Comparison of ENCODE assay signal across 17 cellular contexts in the genomic region with DNA sequence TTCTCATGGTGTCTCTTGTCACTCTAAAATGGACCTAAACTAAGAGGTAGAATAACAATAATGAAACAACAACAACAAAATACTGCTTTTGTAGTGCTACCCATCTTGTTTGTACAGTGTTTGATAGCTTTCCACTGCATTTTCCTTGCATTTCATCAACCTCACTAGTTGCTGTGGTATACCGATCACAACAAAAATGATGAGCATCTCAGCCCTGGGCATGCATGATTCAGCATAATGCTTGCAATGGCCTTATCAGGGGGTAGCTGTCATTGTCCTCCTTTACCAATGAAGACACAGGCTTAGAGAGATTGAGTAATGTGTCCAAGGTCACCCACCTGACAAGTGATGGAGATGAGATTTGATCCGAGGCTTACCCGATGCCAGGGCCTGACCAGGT.
A peak's percentile ranks its signal among the peaks of the same experiment; 100 is the strongest.
DNase-seq lines count a peak whose midpoint lies in the region; ATAC-seq and TF ChIP-seq lines count a peak whose summit lies in the region.
"Had no signal": no experiment of that assay in that cellular context is flagged by ENCODE, and none has a peak within 500 bp of the region (broad histone marks: within the 10 kb centered on the region; RNA-seq: fewer than 3 reads in every experiment).

No MANE protein-coding gene starts in this region.

- dilution Hi-C loops in IMR-90 (cut with HindIII; ENCODE audit: low sequenced_read_pairs, unreplicated experiment): no loop called here

- peaks cover 5% of the 10 kb centered on the region for H3F3A ChIP-seq in smooth muscle cell (ENCODE audit: low read depth)

- no peak for ATAC-seq in IMR-90 (ENCODE audit: low read depth)
- ATAC-seq: GM23338 had no signal

- H3K4me2 ChIP-seq in IMR-90 (ENCODE audit: low read depth, low read length) (no peak overlapping the region), smooth muscle cell (peak overlapping the region; percentile 1), neuronal stem cell (ENCODE audit: insufficient read depth, low read length, poor library complexity, severe bottlenecking) (no peak overlapping the region)
- H3K4me2 ChIP-seq: GM23338 had no signal

- H2BK120ac ChIP-seq in IMR-90 (ENCODE audit: low read depth, low read length): peak overlapping the region; percentile 84
- no peak overlapping the region for H2BK120ac ChIP-seq in neuronal stem cell (ENCODE audit: low read depth, low read length)

- H2AK5ac ChIP-seq in IMR-90 (ENCODE audit: low read depth, low read length): peak overlapping the region; percentile 93; the same call in 1 of the 2 replicates
- no peak overlapping the region for H2AK5ac ChIP-seq in neuronal stem cell (ENCODE audit: low read depth, low read length)

- H3K27me3 ChIP-seq in IMR-90 (ENCODE audit: control insufficient read depth, insufficient read depth, low read length) (no peaks in the 10 kb centered on the region), brain microvascular endothelial cell (replicated peaks) (no peaks in the 10 kb centered on the region), smooth muscle cell (ENCODE audit: low read depth) (no peaks in the 10 kb centered on the region), neuronal stem cell (ENCODE audit: control insufficient read depth in 3 of 3, insufficient read depth in 3 of 3, low read depth in 1 of 3, low read length in 3 of 3) (no peaks in the 10 kb centered on the region)

- H3K18ac ChIP-seq in IMR-90 (ENCODE audit: low read depth, low read length) (peak overlapping the region; percentile 76; the same call in 1 of the 2 replicates), neuronal stem cell (ENCODE audit: low read length) (no peak overlapping the region)

- H3K14ac ChIP-seq in IMR-90 (replicated peaks; ENCODE audit: low read depth, low read length) (peak overlapping the region; percentile 87), neuronal stem cell (ENCODE audit: low read length) (no peak overlapping the region)

- CTCF ChIA-PET in IMR-90 (lab: Yijun Ruan, JAX): no interaction called here

- DNase-seq in IMR-90: no peak
- peak; percentile 47 for DNase-seq in brain microvascular endothelial cell
- DNase-seq in fibroblast of pulmonary artery (ENCODE audit: low read depth): peak; percentile 28
- no peak for DNase-seq in smooth muscle cell (lab: John Stamatoyannopoulos, UW; ENCODE audit: unreplicated experiment)
- no peak for DNase-seq in neuronal stem cell (ENCODE audit: low spot score)
- DNase-seq in coronary artery (ENCODE audit: low spot score): no peak
- DNase-seq in NK-92 treated with Interleukin-12 subunit alpha and Interleukin-12 subunit beta, amount 100 ng/mL, for 24 hours (lab: John Stamatoyannopoulos, UW): no peak
- DNase-seq: DMS79 treated with DMSO at 0.1 percent for 48 hours, MM.1S, NCI-H1092, NCI-H1436 treated with DMSO at 0.1 percent for 48 hours, NCI-H2081, NCI-H2171 treated with DMSO at 0.1 percent for 48 hours, NCI-H446 treated with DMSO at 0.1 percent for 48 hours, SHP77 had no signal

- no peak for TF ChIP-seq POLR2A in IMR-90 (IDR thresholded peaks at IDR 0.05; ENCODE audit: low read depth, low read length)

- no peak overlapping the region for H3K56ac ChIP-seq in IMR-90 (ENCODE audit: extremely low read depth, insufficient read depth, low read length)

- peak overlapping the region; percentile 67; the same call in 1 of the 2 replicates for H4K5ac ChIP-seq in IMR-90 (ENCODE audit: low read depth, low read length)

- H2BK5ac ChIP-seq in IMR-90 (ENCODE audit: low read depth, low read length, poor library complexity, severe bottlenecking) (peak overlapping the region; percentile 93), neuronal stem cell (ENCODE audit: low read length) (no peak overlapping the region)

- H4K20me1 ChIP-seq in IMR-90 (ENCODE audit: insufficient read depth, low read length) (no peaks in the 10 kb centered on the region), smooth muscle cell (ENCODE audit: low read depth) (no peaks in the 10 kb centered on the region)

- H3K4me3 ChIP-seq in IMR-90 (ENCODE audit: insufficient read depth, low read depth, low read length) (no peak overlapping the region), brain microvascular endothelial cell (ENCODE audit: low read depth, low read length) (no peak overlapping the region), fibroblast of pulmonary artery (replicated peaks; ENCODE audit: low read depth, low read length) (no peak overlapping the region), smooth muscle cell (no peak overlapping the region), neuronal stem cell (ENCODE audit: low read length in 2 of 2) (no peak overlapping the region), coronary artery (no peak overlapping the region)
- H3K4me3 ChIP-seq: GM23338, SK-N-MC had no signal

- POLR2A ChIA-PET in IMR-90 (lab: Charles Lee; ENCODE audit: unreplicated experiment): no interaction called here

- no peaks in the 10 kb centered on the region for H3K9me3 ChIP-seq in IMR-90 (ENCODE audit: control insufficient read depth, insufficient read depth, low read length)
- H3K9me3 ChIP-seq in smooth muscle cell (replicated peaks; ENCODE audit: low read depth): no peaks in the 10 kb centered on the region
- H3K9me3 ChIP-seq in neuronal stem cell (replicated peaks in 1 of 2; ENCODE audit: control insufficient read depth in 2 of 2, insufficient read depth in 1 of 2, low read depth in 1 of 2, low read length in 2 of 2): no peaks in the 10 kb centered on the region

- peak overlapping the region; percentile 4 for H2AK9ac ChIP-seq in IMR-90 (replicated peaks; ENCODE audit: low read depth, low read length, poor library complexity)

- H3K23ac ChIP-seq in IMR-90 (ENCODE audit: low read depth, low read length): peak overlapping the region; percentile 21; the same call in 1 of the 2 replicates
- H3K23ac ChIP-seq in neuronal stem cell (ENCODE audit: low read depth, low read length, poor library complexity): no peak overlapping the region

- H2BK15ac ChIP-seq in IMR-90 (ENCODE audit: low read depth, low read length) (peak overlapping the region; percentile 27; the same call in 2 of the 3 replicates), neuronal stem cell (ENCODE audit: low read length) (no peak overlapping the region)

- no TSS peak for BruUV-seq in IMR-90 (replicated peaks; lab: Mats Ljungman, UMichigan)

- H2BK12ac ChIP-seq in neuronal stem cell (ENCODE audit: low read length): no peak overlapping the region

- peaks cover 27% of the 10 kb centered on the region for H3K9me1 ChIP-seq in IMR-90 (ENCODE audit: insufficient read depth, low read length)

- intact Hi-C loops in IMR-90 (cut with micrococcal nuclease): no loop called here

- in situ Hi-C loops in IMR-90 (cut with MboI; ENCODE audit: low sequenced_read_pairs) (loop anchor here (10.0 to 25.0 kb wide), 2 partner anchors 168 to 1641 kb away; no protein-coding TSS in a partner anchor), brain microvascular endothelial cell (cut with HindIII; ENCODE audit: low pct_ligation_motif_present, low sequenced_read_pairs) (no loop called here)

- H3K4ac ChIP-seq in IMR-90 (ENCODE audit: low read depth, low read length) (peak overlapping the region; percentile 73), neuronal stem cell (ENCODE audit: low read length) (no peak overlapping the region)

- H3K4me1 ChIP-seq in IMR-90 (ENCODE audit: control insufficient read depth, insufficient read depth, low read length) (peaks cover 26% of the 10 kb centered on the region), smooth muscle cell (ENCODE audit: low read depth) (peaks cover 22% of the 10 kb centered on the region), neuronal stem cell (ENCODE audit: control insufficient read depth in 2 of 2, insufficient read depth in 1 of 2, low read depth in 1 of 2, low read length in 2 of 2) (peaks cover 0 to 5% of the 10 kb centered on the region in 2 donors)

- H4K91ac ChIP-seq in IMR-90 (ENCODE audit: insufficient read depth, low read depth, low read length) (peak overlapping the region; percentile 64), neuronal stem cell (ENCODE audit: low read depth, low read length, poor library complexity) (no peak overlapping the region)

- no peaks in the 10 kb centered on the region for H3K79me2 ChIP-seq in smooth muscle cell (ENCODE audit: low read depth)

- no peaks in the 10 kb centered on the region for H3K36me3 ChIP-seq in IMR-90 (ENCODE audit: control insufficient read depth, insufficient read depth, low read length)
- H3K36me3 ChIP-seq in brain microvascular endothelial cell (replicated peaks): no peaks in the 10 kb centered on the region
- no peaks in the 10 kb centered on the region for H3K36me3 ChIP-seq in smooth muscle cell (ENCODE audit: low read depth)
- no peaks in the 10 kb centered on the region for H3K36me3 ChIP-seq in neuronal stem cell (replicated peaks in 1 of 2; ENCODE audit: control insufficient read depth in 2 of 2, insufficient read depth in 2 of 2, low read length in 2 of 2)

- no peak for TF ChIP-seq CTCF in IMR-90 (conservative IDR thresholded peaks at IDR 0.05; ENCODE audit: low read depth, low read length)
- no peak for TF ChIP-seq CTCF in brain microvascular endothelial cell (IDR thresholded peaks at IDR 0.05; ENCODE audit: low read depth, low read length, missing control alignments)
- no peak for TF ChIP-seq CTCF in fibroblast of pulmonary artery (IDR thresholded peaks at IDR 0.05; ENCODE audit: low read length, missing control alignments)
- no peak for TF ChIP-seq CTCF in smooth muscle cell (IDR thresholded peaks at IDR 0.05; ENCODE audit: borderline replicate concordance, insufficient read depth, poor library complexity, severe bottlenecking)
- TF ChIP-seq CTCF in coronary artery (IDR thresholded peaks at IDR 0.05): no peak

- H2AFZ ChIP-seq in IMR-90 (replicated peaks; ENCODE audit: low read length, poor library complexity) (no peak overlapping the region), smooth muscle cell (ENCODE audit: low read depth) (no peak overlapping the region), neuronal stem cell (ENCODE audit: low read length) (no peak overlapping the region)
- H2AFZ ChIP-seq: GM23338 had no signal

- no CpG with 5 or more reads among the region's 3 CpGs for WGBS in IMR-90 (ENCODE audit: extremely low coverage in 2 of 2, insufficient read length in 1 of 2), 2 experiments
- WGBS in smooth muscle cell (ENCODE audit: low lambda C conversion rate): 86% methylated on average over 3 of the region's 3 CpGs
- WGBS in neuronal stem cell (ENCODE audit: extremely low coverage in 2 of 2, insufficient read length in 2 of 2, insufficient replicate concordance in 1 of 2), 2 donors: no CpG with 5 or more reads among the region's 3 CpGs

- no peak overlapping the region for H3K27ac ChIP-seq in IMR-90 (ENCODE audit: insufficient read depth, low read length)
- H3K27ac ChIP-seq in brain microvascular endothelial cell: peak overlapping the region; percentile 42
- peak overlapping the region; percentile 36 for H3K27ac ChIP-seq in smooth muscle cell (ENCODE audit: low read depth)
- no peak overlapping the region for H3K27ac ChIP-seq in neuronal stem cell (replicated peaks; ENCODE audit: low read length)
- H3K27ac ChIP-seq in coronary artery: no peak overlapping the region
- H3K27ac ChIP-seq: SK-N-MC had no signal

- H3K9ac ChIP-seq in IMR-90 (ENCODE audit: low read depth, low read length): no peak overlapping the region
- H3K9ac ChIP-seq in smooth muscle cell (ENCODE audit: low read depth): no peak overlapping the region
- no peak overlapping the region for H3K9ac ChIP-seq in neuronal stem cell (ENCODE audit: low read depth, low read length, poor library complexity)

- H4K8ac ChIP-seq in IMR-90 (ENCODE audit: low read depth in 2 of 2, low read length in 2 of 2): peak overlapping the region; percentile 20 to 62; a peak in 2 of 4 replicates
- no peak overlapping the region for H4K8ac ChIP-seq in neuronal stem cell (ENCODE audit: low read depth, low read length)

- peak overlapping the region; percentile 81 for H2BK20ac ChIP-seq in IMR-90 (ENCODE audit: low read depth, low read length)

- no peak for TF ChIP-seq RAD21 in IMR-90 (IDR thresholded peaks at IDR 0.05; ENCODE audit: low read length)

- H3K79me1 ChIP-seq in IMR-90 (ENCODE audit: low read depth in 1 of 2, low read length in 2 of 2) (peaks cover 5 to 42% of the 10 kb centered on the region in 2 experiments; a peak in 3 of 4 replicates), neuronal stem cell (ENCODE audit: low read depth, low read length) (no peaks in the 10 kb centered on the region)

Comparison
In these comparisons a context has a peak if more than half of its experiments do, and no peak if none do; other contexts are left out.
1. DNase-seq: peak in brain microvascular endothelial cell (single experiment) and fibroblast of pulmonary artery (single experiment); none in IMR-90 (single experiment), smooth muscle cell (single experiment), neuronal stem cell (single experiment), coronary artery (single experiment) and NK-92 treated with Interleukin-12 subunit alpha and Interleukin-12 subunit beta, amount 100 ng/mL, for 24 hours (single experiment).
2. H3K27ac ChIP-seq: peak in brain microvascular endothelial cell (single experiment) and smooth muscle cell (single experiment); none in IMR-90 (single experiment), neuronal stem cell (single experiment) and coronary artery (0 of 2).